In the genomic region with DNA sequence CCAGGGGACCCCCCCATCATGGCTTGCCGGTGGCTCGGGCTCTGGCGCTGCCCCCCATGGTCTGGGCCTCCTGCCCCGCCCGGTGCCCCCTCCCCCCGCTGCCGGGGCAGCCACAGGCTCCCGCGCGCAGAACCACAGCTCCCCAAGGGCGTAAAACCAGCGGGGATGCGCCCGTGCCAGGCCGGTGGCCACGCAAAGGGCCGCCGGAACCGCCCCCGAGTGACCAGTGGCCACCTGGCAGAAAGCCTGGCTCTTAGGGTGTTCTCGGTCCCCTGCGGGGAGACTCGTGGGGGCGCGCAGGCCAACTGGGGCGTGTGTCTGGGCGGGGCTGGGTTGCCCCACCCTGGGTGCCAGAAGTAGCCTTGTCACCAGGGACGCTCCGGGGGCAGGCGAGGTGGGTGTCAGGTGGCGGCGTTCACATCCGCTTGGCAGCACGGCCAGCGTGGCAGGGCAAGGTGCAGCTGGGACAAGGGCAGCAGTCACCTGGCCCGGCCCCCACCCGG, we compare ENCODE assay signal across 8 cellular contexts. TPM values are rescaled to one million over a fixed set of nuclear protein-coding genes. Genes with fewer than 3 reads are reported as not detected.
A peak's percentile ranks its signal among the peaks of the same experiment; 100 is the strongest.
DNase-seq lines count a peak whose midpoint lies in the region; ATAC-seq and TF ChIP-seq lines count a peak whose summit lies in the region.

No MANE protein-coding gene starts in this region.

- H3K4me1 Mint-ChIP-seq in stimulated activated effector memory CD8-positive, alpha-beta T cell treated with anti-CD3 and anti-CD28 coated beads, Interleukin-12 subunit alpha, Interleukin-12 subunit beta, amount 100 ng/mL, for 72 hours: no peaks in the 10 kb centered on the region

- H3K9me3 Mint-ChIP-seq in stimulated activated effector memory CD8-positive, alpha-beta T cell treated with anti-CD3 and anti-CD28 coated beads, Interleukin-12 subunit alpha, Interleukin-12 subunit beta, amount 100 ng/mL, for 72 hours: no peaks in the 10 kb centered on the region

- peak; percentile 43 for ATAC-seq in stimulated activated effector memory CD8-positive, alpha-beta T cell treated with anti-CD3 and anti-CD28 coated beads, Interleukin-12 subunit alpha, Interleukin-12 subunit beta, amount 100 ng/mL, for 72 hours
- ATAC-seq in GM19395 (IDR thresholded peaks at IDR 0.05; ENCODE audit: unreplicated experiment): no peak

- no peak overlapping the region for H2AFZ ChIP-seq in OCI-LY3 (ENCODE audit: low read depth, low read length)

- H3K36me3 Mint-ChIP-seq in stimulated activated effector memory CD8-positive, alpha-beta T cell treated with anti-CD3 and anti-CD28 coated beads, Interleukin-12 subunit alpha, Interleukin-12 subunit beta, amount 100 ng/mL, for 72 hours: no peaks in the 10 kb centered on the region

- H3K27ac ChIP-seq in OCI-LY3 (ENCODE audit: low read length): peak overlapping the region; percentile 70
- H3K27ac ChIP-seq in left ventricle myocardium inferior (replicated peaks): peak overlapping the region; percentile 97

- H3K4me2 ChIP-seq in OCI-LY3 (ENCODE audit: low read length): peak overlapping the region; percentile 88

- H3K4me1 ChIP-seq in OCI-LY3 (ENCODE audit: low read length) (peaks cover 18% of the 10 kb centered on the region), left ventricle myocardium inferior (peaks cover 98% of the 10 kb centered on the region)

- H3K79me2 ChIP-seq in OCI-LY3 (ENCODE audit: low read length): peaks cover 12% of the 10 kb centered on the region; the same call in 1 of the 2 replicates

- no peak overlapping the region for H3K27ac Mint-ChIP-seq in stimulated activated effector memory CD8-positive, alpha-beta T cell treated with anti-CD3 and anti-CD28 coated beads, Interleukin-12 subunit alpha, Interleukin-12 subunit beta, amount 100 ng/mL, for 72 hours

- TF ChIP-seq CTCF in OCI-LY3 (IDR thresholded peaks at IDR 0.05; ENCODE audit: low read depth, low read length) (no peak), left ventricle myocardium inferior (IDR thresholded peaks at IDR 0.05; ENCODE audit: borderline replicate concordance) (no peak)

- H3K9me3 ChIP-seq in OCI-LY3 (ENCODE audit: insufficient read depth, low read length): no peaks in the 10 kb centered on the region
- no peaks in the 10 kb centered on the region for H3K9me3 ChIP-seq in left ventricle myocardium inferior (replicated peaks)

- H3K9ac ChIP-seq in OCI-LY3 (ENCODE audit: low read length): peak overlapping the region; percentile 85

- peaks cover 24% of the 10 kb centered on the region for H4K20me1 ChIP-seq in OCI-LY3 (ENCODE audit: insufficient read depth, low read length)

- peak overlapping the region; percentile 82 for H3K4me3 ChIP-seq in OCI-LY3 (ENCODE audit: low read length)
- peak overlapping the region; percentile 97 for H3K4me3 ChIP-seq in left ventricle myocardium inferior

- peak overlapping the region; percentile 62 for H3K4me3 Mint-ChIP-seq in stimulated activated effector memory CD8-positive, alpha-beta T cell treated with anti-CD3 and anti-CD28 coated beads, Interleukin-12 subunit alpha, Interleukin-12 subunit beta, amount 100 ng/mL, for 72 hours

- DNase-seq in NCI-H146 (lab: John Stamatoyannopoulos, UW) (peak; percentile 58), NCI-H146 treated with DMSO at 0.1 percent for 48 hours (lab: John Stamatoyannopoulos, UW; ENCODE audit: unreplicated experiment) (no peak), left ventricle myocardium inferior (peak; percentile 48), NCI-H69 (lab: John Stamatoyannopoulos, UW) (no peak), activated gamma-delta T cell (lab: John Stamatoyannopoulos, UW) (no peak)
- DNase-seq in stimulated activated effector memory CD8-positive, alpha-beta T cell treated with anti-CD3 and anti-CD28 coated beads, Interleukin-12 subunit alpha, Interleukin-12 subunit beta, amount 100 ng/mL, for 72 hours (ENCODE audit: low spot score in 2 of 2): peak in 1 of 2 donors; percentile 66

- H3K27me3 ChIP-seq in OCI-LY3 (ENCODE audit: low read depth, low read length) (no peaks in the 10 kb centered on the region), left ventricle myocardium inferior (ENCODE audit: low read depth) (no peaks in the 10 kb centered on the region)

- intact Hi-C loops in left ventricle myocardium inferior (cut with micrococcal nuclease): no loop called here

- H3K36me3 ChIP-seq in OCI-LY3 (replicated peaks; ENCODE audit: low read depth, low read length) (no peaks in the 10 kb centered on the region), left ventricle myocardium inferior (no peaks in the 10 kb centered on the region)

RNA-seq across cellular contexts. Expression of a gene that starts 0.5 kb away (rescaled TPM):
- total RNA-seq in left ventricle myocardium inferior: 48.8 TPM

RNA-seq across cellular contexts. Expression of a gene that starts 24.6 kb away (rescaled TPM):
- total RNA-seq in left ventricle myocardium inferior: 21.4 TPM

RNA-seq across cellular contexts. Expression of a gene that starts 25.1 kb away (rescaled TPM):
- 81.5 TPM for total RNA-seq in left ventricle myocardium inferior

RNA-seq across cellular contexts. Expression of a gene that starts 55.0 kb away (rescaled TPM):
- total RNA-seq in left ventricle myocardium inferior: 9.6 TPM

Comparison
In these comparisons a context has a peak if more than half of its experiments do, and no peak if none do; other contexts are left out.
1. DNase-seq: peak in NCI-H146 (single experiment) and left ventricle myocardium inferior (single experiment); none in NCI-H146 treated with DMSO at 0.1 percent for 48 hours (single experiment), NCI-H69 (single experiment) and activated gamma-delta T cell (single experiment).